ENCODE assay signal across 31 cellular contexts in the genomic region with DNA sequence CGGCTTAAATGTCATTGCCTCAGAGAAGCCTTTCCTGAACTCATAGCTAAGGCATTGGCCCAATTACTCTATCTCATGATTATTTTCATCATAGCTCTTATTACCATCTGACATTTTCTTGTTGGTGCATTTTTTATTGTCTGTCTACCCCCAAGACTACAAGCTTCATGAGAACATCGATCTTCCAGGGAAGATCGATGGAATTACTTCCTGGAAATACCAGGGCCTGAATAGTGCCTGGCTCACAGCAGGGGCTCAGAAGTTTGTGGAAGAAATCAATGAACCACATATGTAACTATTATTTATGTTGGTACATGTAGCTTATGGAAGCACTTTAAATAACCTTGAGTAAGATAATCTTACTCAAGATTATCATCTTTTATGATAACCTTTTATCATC.
"Had no signal": no experiment of that assay in that cellular context is flagged by ENCODE, and none has a peak within 500 bp of the region (broad histone marks: within the 10 kb centered on the region; RNA-seq: fewer than 3 reads in every experiment).

No MANE protein-coding gene starts in this region.

- FAIRE-seq: endometrium, endothelial cell of umbilical vein had no signal

- H3K4me3 Mint-ChIP-seq: activated CD4-positive, alpha-beta memory T cell treated with anti-CD3 and anti-CD28 coated beads for 36 hours; activated CD4-positive, alpha-beta T cell treated with anti-CD3 and anti-CD28 coated beads for 36 hours; activated CD4-positive, alpha-beta T cell treated with anti-CD3 and anti-CD28 coated beads, Interleukin-2, amount 10 ng/mL, durations not matched to agents 24 days and 14 days; activated CD8-positive, alpha-beta memory T cell treated with anti-CD3 and anti-CD28 coated beads, Interleukin-2, amount 10 ng/mL, durations not matched to agents 7 days and 5 days; activated CD8-positive, alpha-beta T cell treated with anti-CD3 and anti-CD28 coated beads, Interleukin-2, amount 10 ng/mL, durations not matched to agents 7 days and 5 days; activated naive CD4-positive, alpha-beta T cell treated with anti-CD3 and anti-CD28 coated beads, Interleukin-2, amount 10 ng/mL, durations not matched to agents 7 days and 5 days; activated naive CD8-positive, alpha-beta T cell treated with anti-CD3 and anti-CD28 coated beads, Interleukin-2, amount 10 ng/mL, durations not matched to agents 7 days and 5 days; activated T-helper 1 cell treated with anti-CD3 and anti-CD28 coated beads, Interleukin-12 subunit alpha, Interleukin-12 subunit beta, Interleukin-2, Interleukin-4 antibody, amounts not matched to agents 30 ng/mL and 10 ng/mL and 1 ng/mL, durations not matched to agents 14 hours and 24 hours and 36 hours; brain had no signal

- H3K36me3 Mint-ChIP-seq: activated CD4-positive, alpha-beta memory T cell treated with anti-CD3 and anti-CD28 coated beads for 36 hours; activated CD8-positive, alpha-beta memory T cell treated with anti-CD3 and anti-CD28 coated beads, Interleukin-2, amount 10 ng/mL, durations not matched to agents 7 days and 5 days; activated naive CD4-positive, alpha-beta T cell treated with anti-CD3 and anti-CD28 coated beads, Interleukin-2, amount 10 ng/mL, durations not matched to agents 7 days and 5 days; activated naive CD8-positive, alpha-beta T cell treated with anti-CD3 and anti-CD28 coated beads, Interleukin-2, amount 10 ng/mL, durations not matched to agents 7 days and 5 days; brain had no signal

- DNase-seq: activated CD4-positive, alpha-beta memory T cell treated with anti-CD3 and anti-CD28 coated beads for 36 hours; activated CD4-positive, alpha-beta T cell treated with anti-CD3 and anti-CD28 coated beads for 36 hours; activated CD4-positive, alpha-beta T cell treated with anti-CD3 and anti-CD28 coated beads, Interleukin-2, amount 10 ng/mL, durations not matched to agents 24 days and 14 days; activated CD4-positive, CD25-positive, alpha-beta regulatory T cell; activated CD4-positive, CD25-positive, alpha-beta regulatory T cell treated with anti-CD3 and anti-CD28 coated beads, Interleukin-2, amount 50 U/mL, for 72 hours; activated CD8-positive, alpha-beta memory T cell treated with anti-CD3 and anti-CD28 coated beads, Interleukin-2, amount 10 ng/mL, durations not matched to agents 7 days and 5 days; activated CD8-positive, alpha-beta memory T cell treated with anti-CD3 and anti-CD28 coated beads, Interleukin-2, amount 50 U/mL, for 4 hours; activated CD8-positive, alpha-beta T cell treated with anti-CD3 and anti-CD28 coated beads, Interleukin-2, amount 10 ng/mL, durations not matched to agents 7 days and 5 days; activated effector memory CD4-positive, alpha-beta T cell treated with anti-CD3 and anti-CD28 coated beads, Interleukin-2, amount 50 U/mL, for 16 hours; activated naive CD4-positive, alpha-beta T cell treated with anti-CD3 and anti-CD28 coated beads, Interleukin-2, amount 10 ng/mL, durations not matched to agents 7 days and 5 days; activated naive CD8-positive, alpha-beta T cell treated with anti-CD3 and anti-CD28 coated beads, Interleukin-2, amount 10 ng/mL, durations not matched to agents 7 days and 5 days; activated T-cell treated with anti-CD3 and anti-CD28 coated beads, Interleukin-2, amount 50 U/mL, for 1 hour; activated T-cell treated with anti-CD3 and anti-CD28 coated beads, Interleukin-2, amount 50 U/mL, for 48 hours; central memory CD4-positive, alpha-beta T cell; cerebellar nuclear complex; colonic mucosa; effector CD8-positive, alpha-beta T cell; esophagus squamous epithelium; foreskin melanocyte; head of caudate nucleus; T-helper 2 cell had no signal

- H3K4me1 ChIP-seq: ascending aorta, breast epithelium, colonic mucosa, gastroesophageal sphincter had no signal

- H3K27ac Mint-ChIP-seq: activated CD4-positive, alpha-beta memory T cell treated with anti-CD3 and anti-CD28 coated beads for 36 hours; activated CD4-positive, alpha-beta T cell treated with anti-CD3 and anti-CD28 coated beads for 36 hours; activated CD4-positive, alpha-beta T cell treated with anti-CD3 and anti-CD28 coated beads, Interleukin-2, amount 10 ng/mL, durations not matched to agents 24 days and 14 days; activated CD8-positive, alpha-beta memory T cell treated with anti-CD3 and anti-CD28 coated beads, Interleukin-2, amount 10 ng/mL, durations not matched to agents 7 days and 5 days; activated CD8-positive, alpha-beta T cell treated with anti-CD3 and anti-CD28 coated beads, Interleukin-2, amount 10 ng/mL, durations not matched to agents 7 days and 5 days; activated naive CD4-positive, alpha-beta T cell treated with anti-CD3 and anti-CD28 coated beads, Interleukin-2, amount 10 ng/mL, durations not matched to agents 7 days and 5 days; activated naive CD8-positive, alpha-beta T cell treated with anti-CD3 and anti-CD28 coated beads, Interleukin-2, amount 10 ng/mL, durations not matched to agents 7 days and 5 days; activated T-helper 1 cell treated with anti-CD3 and anti-CD28 coated beads, Interleukin-12 subunit alpha, Interleukin-12 subunit beta, Interleukin-2, Interleukin-4 antibody, amounts not matched to agents 30 ng/mL and 10 ng/mL and 1 ng/mL, durations not matched to agents 14 hours and 24 hours and 36 hours; activated T-helper 2 cell treated with anti-CD3 and anti-CD28 coated beads, Interferon-gamma antibody, Interleukin-2, Interleukin-4, amounts not matched to agents 10 μg/mL and 5 μg/mL and 100 μg/mL, durations not matched to agents 14 hours and 24 hours and 36 hours; brain had no signal

- H3K9me3 Mint-ChIP-seq: activated CD4-positive, alpha-beta memory T cell treated with anti-CD3 and anti-CD28 coated beads for 36 hours; activated CD4-positive, alpha-beta T cell treated with anti-CD3 and anti-CD28 coated beads, Interleukin-2, amount 10 ng/mL, durations not matched to agents 24 days and 14 days; activated naive CD4-positive, alpha-beta T cell treated with anti-CD3 and anti-CD28 coated beads, Interleukin-2, amount 10 ng/mL, durations not matched to agents 7 days and 5 days; activated naive CD8-positive, alpha-beta T cell treated with anti-CD3 and anti-CD28 coated beads, Interleukin-2, amount 10 ng/mL, durations not matched to agents 7 days and 5 days; activated T-helper 1 cell treated with anti-CD3 and anti-CD28 coated beads, Interleukin-12 subunit alpha, Interleukin-12 subunit beta, Interleukin-2, Interleukin-4 antibody, amounts not matched to agents 30 ng/mL and 10 ng/mL and 1 ng/mL, durations not matched to agents 14 hours and 24 hours and 36 hours; activated T-helper 2 cell treated with anti-CD3 and anti-CD28 coated beads, Interferon-gamma antibody, Interleukin-2, Interleukin-4, amounts not matched to agents 10 μg/mL and 5 μg/mL and 100 μg/mL, durations not matched to agents 14 hours and 24 hours and 36 hours had no signal

- H3K4me1 Mint-ChIP-seq: activated CD4-positive, alpha-beta T cell treated with anti-CD3 and anti-CD28 coated beads for 36 hours; activated CD8-positive, alpha-beta memory T cell treated with anti-CD3 and anti-CD28 coated beads, Interleukin-2, amount 10 ng/mL, durations not matched to agents 7 days and 5 days; brain had no signal

- H3K36me3 ChIP-seq: ascending aorta, breast epithelium, cardiac muscle cell, colonic mucosa, esophagus squamous epithelium, gastroesophageal sphincter had no signal

- H3K9me3 ChIP-seq: ascending aorta, breast epithelium, colonic mucosa, esophagus squamous epithelium, gastroesophageal sphincter had no signal

- H3K27me3 Mint-ChIP-seq: activated CD4-positive, alpha-beta memory T cell treated with anti-CD3 and anti-CD28 coated beads for 36 hours; activated CD4-positive, alpha-beta T cell treated with anti-CD3 and anti-CD28 coated beads for 36 hours had no signal

- ATAC-seq: activated CD4-positive, alpha-beta T cell treated with anti-CD3 and anti-CD28 coated beads for 36 hours; activated CD8-positive, alpha-beta memory T cell treated with anti-CD3 and anti-CD28 coated beads, Interleukin-2, amount 10 ng/mL, durations not matched to agents 7 days and 5 days; activated CD8-positive, alpha-beta T cell treated with anti-CD3 and anti-CD28 coated beads, Interleukin-2, amount 10 ng/mL, durations not matched to agents 7 days and 5 days; gastroesophageal sphincter had no signal

- H3K27ac ChIP-seq: ascending aorta, breast epithelium, cardiac muscle cell, colonic mucosa, epithelial cell of prostate, esophagus squamous epithelium, gastroesophageal sphincter had no signal

- H3K27me3 ChIP-seq: ascending aorta, breast epithelium, cardiac muscle cell, colonic mucosa, esophagus squamous epithelium, gastroesophageal sphincter had no signal

- H3K4me3 ChIP-seq: ascending aorta, breast epithelium, cardiac muscle cell, colonic mucosa, esophagus squamous epithelium, gastroesophageal sphincter had no signal
